In genomic region chr2:138500592-138501426, GRCh38 we compare ENCODE assay signal across 1 cellular context.
TF ChIP-seq lines count a peak whose summit lies in the region.

No MANE protein-coding gene starts in this region.

TF ChIP-seq in GM12878, 131 proteins besides CTCF, POLR2A, EP300 and RAD21 (continued from another document):
- TF ChIP-seq TBL1XR1 (IDR thresholded peaks at IDR 0.05; ENCODE audit: low read depth, low read length) (no peak), WRNIP1 (IDR thresholded peaks at IDR 0.05; ENCODE audit: borderline replicate concordance, low read depth, low read length) (no peak), PAX8 (IDR thresholded peaks at IDR 0.05) (no peak), SIN3A (IDR thresholded peaks at IDR 0.05; ENCODE audit: low read depth, low read length) (0 out of 2 replicates have a peak, but pooled peaks have one; percentile 17), MEF2B (IDR thresholded peaks at IDR 0.05; ENCODE audit: partially characterized antibody, poor library complexity, severe bottlenecking) (peak; percentile 25)
